In the genomic region with DNA sequence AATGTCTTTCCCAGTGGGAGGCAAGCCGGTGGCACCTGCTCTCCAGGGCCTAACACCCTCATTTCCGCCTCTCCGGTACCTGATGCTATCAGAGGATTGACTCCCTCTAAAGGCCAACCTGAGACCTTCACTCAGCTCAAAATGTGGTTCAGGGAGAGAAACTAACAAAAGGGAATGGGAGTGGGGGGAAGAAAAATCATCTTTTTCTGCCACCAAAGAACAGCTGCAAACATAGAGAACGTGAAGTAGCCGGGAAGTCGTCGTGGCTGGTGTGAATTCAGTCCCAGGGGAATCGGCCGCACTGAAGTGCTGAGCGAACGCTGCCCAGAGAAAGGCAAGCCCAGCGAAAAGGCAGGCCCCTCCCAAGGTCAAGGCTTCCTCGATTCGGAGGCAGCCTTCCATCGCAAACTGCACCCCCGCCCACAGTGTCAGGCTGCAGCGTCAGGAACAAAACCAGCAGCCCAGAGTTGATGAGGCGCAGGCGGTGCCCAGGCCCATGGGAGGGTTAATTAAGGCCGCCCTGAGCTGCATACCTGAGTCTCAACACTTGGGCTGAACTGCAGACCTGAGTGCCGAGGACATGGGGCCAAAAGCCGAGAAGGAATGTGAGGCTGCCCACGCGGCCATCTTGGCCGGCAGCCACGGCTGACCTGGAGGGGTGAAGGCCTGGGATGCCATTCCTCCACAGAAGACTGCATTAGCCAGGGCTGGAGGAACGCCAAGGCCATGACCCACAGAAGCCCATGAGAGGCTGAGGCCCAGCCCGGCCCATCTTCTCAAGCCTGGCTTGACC, we compare ENCODE assay signal across 8 cellular contexts.
DNase-seq lines count a peak whose midpoint lies in the region; ATAC-seq and TF ChIP-seq lines count a peak whose summit lies in the region.

No MANE protein-coding gene starts in this region.

- H3K27ac Mint-ChIP-seq in natural killer cell, result no peak overlapping the region

- CTCF ChIA-PET in HEK293T (lab: Yijun Ruan, JAX), result no interaction called here

- POLR2A ChIA-PET in HEK293T (lab: Yijun Ruan, JAX), result no interaction called here

- intact Hi-C loops in left cardiac atrium (cut with DNase I), result no loop called here
- intact Hi-C loops in natural killer cell (cut with micrococcal nuclease), result no loop called here

- no peaks in the 10 kb centered on the region for H3K9me3 Mint-ChIP-seq in natural killer cell

- no peaks in the 10 kb centered on the region for H3K36me3 Mint-ChIP-seq in natural killer cell

- DNase-seq in HK-2 (ENCODE audit: unreplicated experiment) (peak; percentile 20), SW480 (ENCODE audit: low spot score) (peak; percentile 34), left cardiac atrium (peak; percentile 79), retina (peak; percentile 45), natural killer cell (no peak), HEK293T (ENCODE audit: extremely low spot score) (no peak), NCI-H2081 treated with DMSO at 0.1 percent for 48 hours (lab: John Stamatoyannopoulos, UW) (no peak)

- no peak overlapping the region for H3K4me3 Mint-ChIP-seq in natural killer cell

- ATAC-seq in left cardiac atrium (peak; percentile 89 to 92), natural killer cell (no peak), esophagus mucosa (no peak)

- peaks cover 6% of the 10 kb centered on the region in 2 donors for H3K4me1 Mint-ChIP-seq in natural killer cell

- peaks cover 0 to 6% of the 10 kb centered on the region in 2 donors for H3K27me3 Mint-ChIP-seq in natural killer cell (ENCODE audit: low read depth in 2 of 2)

- TF ChIP-seq CTCF in natural killer cell (IDR thresholded peaks at IDR 0.05), result no peak

TF ChIP-seq in HEK293T, 16 proteins besides CTCF, POLR2A, EP300 and RAD21:
- TF ChIP-seq SUZ12 (IDR thresholded peaks at IDR 0.05) (no peak), FOXM1 (IDR thresholded peaks at IDR 0.05; ENCODE audit: borderline replicate concordance) (no peak), L3MBTL2 (conservative IDR thresholded peaks at IDR 0.05) (no peak), ZNF384 (IDR thresholded peaks at IDR 0.05) (no peak), ARNT (IDR thresholded peaks at IDR 0.05) (no peak), NFRKB (IDR thresholded peaks at IDR 0.05) (no peak), CTBP1 (IDR thresholded peaks at IDR 0.05; ENCODE audit: borderline replicate concordance) (no peak), SP1 (IDR thresholded peaks at IDR 0.05) (no peak), HDGF (IDR thresholded peaks at IDR 0.05; ENCODE audit: borderline replicate concordance) (no peak), BHLHE40 (IDR thresholded peaks at IDR 0.05; ENCODE audit: borderline replicate concordance) (no peak), LEF1 (IDR thresholded peaks at IDR 0.05; ENCODE audit: borderline replicate concordance) (no peak), TARDBP (IDR thresholded peaks at IDR 0.05) (no peak), ELF4 (IDR thresholded peaks at IDR 0.05) (no peak)
- TF ChIP-seq, protein P1, sequence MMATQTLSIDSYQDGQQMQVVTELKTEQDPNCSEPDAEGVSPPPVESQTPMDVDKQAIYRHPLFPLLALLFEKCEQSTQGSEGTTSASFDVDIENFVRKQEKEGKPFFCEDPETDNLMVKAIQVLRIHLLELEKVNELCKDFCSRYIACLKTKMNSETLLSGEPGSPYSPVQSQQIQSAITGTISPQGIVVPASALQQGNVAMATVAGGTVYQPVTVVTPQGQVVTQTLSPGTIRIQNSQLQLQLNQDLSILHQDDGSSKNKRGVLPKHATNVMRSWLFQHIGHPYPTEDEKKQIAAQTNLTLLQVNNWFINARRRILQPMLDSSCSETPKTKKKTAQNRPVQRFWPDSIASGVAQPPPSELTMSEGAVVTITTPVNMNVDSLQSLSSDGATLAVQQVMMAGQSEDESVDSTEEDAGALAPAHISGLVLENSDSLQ (IDR thresholded peaks at IDR 0.05), result no peak
TF ChIP-seq in HEK293T: peak in this region for 0.

Comparison
In these comparisons a context has a peak if more than half of its experiments do, and no peak if none do; other contexts are left out.
1. DNase-seq: peak in HK-2 (single experiment), SW480 (single experiment), left cardiac atrium (single experiment) and retina (single experiment); none in natural killer cell (single experiment), HEK293T (single experiment) and NCI-H2081 treated with DMSO at 0.1 percent for 48 hours (single experiment).
2. ATAC-seq: peak in left cardiac atrium (2 of 2); none in natural killer cell (0 of 3) and esophagus mucosa (single experiment).